ENCODE assay signal across 8 cellular contexts in genomic region chr13:51895906-51896888, GRCh38. TPM values are rescaled to one million over a fixed set of nuclear protein-coding genes. Genes with fewer than 3 reads are reported as not detected.
DNase-seq lines count a peak whose midpoint lies in the region; ATAC-seq and TF ChIP-seq lines count a peak whose summit lies in the region.

No MANE protein-coding gene starts in this region.

- no peak overlapping the region for H3K23ac ChIP-seq in H9 (ENCODE audit: insufficient read length, low read depth, low read length)

- H3K23me2 ChIP-seq in H9 (ENCODE audit: insufficient read length, low read depth, low read length, poor library complexity, severe bottlenecking), result no peaks in the 10 kb centered on the region

- no peak overlapping the region for H3K4me3 ChIP-seq in fibroblast of pulmonary artery (replicated peaks; ENCODE audit: low read depth, low read length)

- no peaks in the 10 kb centered on the region for H3K9me3 Mint-ChIP-seq in H9
- no peaks in the 10 kb centered on the region for H3K9me3 Mint-ChIP-seq in neural crest cell

- WGBS in H9 (ENCODE audit: extremely low coverage, insufficient read length, low lambda C conversion rate), result no CpG with 5 or more reads among the region's 9 CpGs

- H3K79me2 ChIP-seq in H9 (ENCODE audit: insufficient read depth, low read length), result no peaks in the 10 kb centered on the region

- H3K4me1 ChIP-seq in H9 (ENCODE audit: insufficient read depth, low read length), result no peaks in the 10 kb centered on the region

- H3K27me3 Mint-ChIP-seq in H9 (ENCODE audit: low read depth), result no peaks in the 10 kb centered on the region; the same call in none of the 2 replicates
- H3K27me3 Mint-ChIP-seq in neural crest cell (ENCODE audit: low read depth), result no peaks in the 10 kb centered on the region

- no peak overlapping the region for H3K4ac ChIP-seq in H9 (ENCODE audit: low read depth, low read length)

- DNase-seq in NCI-H1694 treated with DMSO at 0.1 percent for 48 hours (lab: John Stamatoyannopoulos, UW) (peak; percentile 13), NCI-H1694 (lab: John Stamatoyannopoulos, UW) (no peak), H9 (peak; percentile 68), NCI-H2171 treated with DMSO at 0.1 percent for 48 hours (lab: John Stamatoyannopoulos, UW) (peak; percentile 30), fibroblast of pulmonary artery (ENCODE audit: low read depth) (peak; percentile 77), neural crest cell (ENCODE audit: low read depth, low spot score) (peak; percentile 50)
- DNase-seq in activated CD8-positive, alpha-beta memory T cell treated with anti-CD3 and anti-CD28 coated beads, Interleukin-2, amount 50 U/mL, for 48 hours, result peak; percentile 57

- no peak overlapping the region for H4K91ac ChIP-seq in H9 (ENCODE audit: insufficient read length, low read depth, low read length)

- H2BK20ac ChIP-seq in H9 (ENCODE audit: low read depth, low read length, poor library complexity, severe bottlenecking), result no peak overlapping the region

- H3K4me3 Mint-ChIP-seq in H9 (no peak overlapping the region), neural crest cell (no peak overlapping the region)

- TF ChIP-seq CTCF in H9 (conservative IDR thresholded peaks at IDR 0.05), result peak; percentile 89
- peak; percentile 92 for TF ChIP-seq CTCF in fibroblast of pulmonary artery (IDR thresholded peaks at IDR 0.05; ENCODE audit: low read length, missing control alignments)
- peak; percentile 78 for TF ChIP-seq CTCF in neural crest cell (conservative IDR thresholded peaks at IDR 0.05)

- H2AFZ ChIP-seq in H9 (ENCODE audit: low read length), result no peak overlapping the region

- H2BK120ac ChIP-seq in H9 (ENCODE audit: low read depth, low read length, poor library complexity, severe bottlenecking), result no peak overlapping the region

- H3K18ac ChIP-seq in H9 (ENCODE audit: insufficient read length, low read depth, low read length), result no peak overlapping the region

- H3K9ac ChIP-seq in H9 (ENCODE audit: extremely low read depth, insufficient read length, low read length), result no peak overlapping the region

- H3K14ac ChIP-seq in H9 (ENCODE audit: insufficient read depth, low read length), result no peak overlapping the region

- H3K4me1 Mint-ChIP-seq in H9, result peaks cover 9 to 14% of the 10 kb centered on the region in 2 experiments
- peaks cover 16% of the 10 kb centered on the region for H3K4me1 Mint-ChIP-seq in neural crest cell

- no peak overlapping the region for H2AK5ac ChIP-seq in H9 (ENCODE audit: insufficient read length, low read length)

- no peaks in the 10 kb centered on the region for H3K79me1 ChIP-seq in H9 (ENCODE audit: insufficient read depth, low read depth, low read length, poor library complexity, severe bottlenecking)

- no peak overlapping the region for H4K5ac ChIP-seq in H9 (ENCODE audit: insufficient read length, low read depth, low read length)

- no peak overlapping the region for H3K27ac ChIP-seq in H9 (ENCODE audit: insufficient read length, low read depth, low read length)

- H3K9me3 ChIP-seq in H9 (ENCODE audit: control insufficient read depth, low read depth, low read length), result no peaks in the 10 kb centered on the region

- H4K20me1 ChIP-seq in H9 (ENCODE audit: control insufficient read depth, insufficient read depth, insufficient read length), result no peaks in the 10 kb centered on the region

- no peak overlapping the region for H2BK12ac ChIP-seq in H9 (ENCODE audit: insufficient read length, low read depth, low read length)

- no peak overlapping the region for H2BK15ac ChIP-seq in H9 (ENCODE audit: low read depth, low read length)

- no peak overlapping the region; a peak in 2 of 7 replicates for H3K27ac Mint-ChIP-seq in H9
- peak overlapping the region; percentile 36 for H3K27ac Mint-ChIP-seq in neural crest cell (ENCODE audit: unreplicated experiment)

- H3K4me2 ChIP-seq in H9 (ENCODE audit: insufficient read depth, insufficient read length, low read length), result no peak overlapping the region

- no peak overlapping the region for H4K8ac ChIP-seq in H9 (replicated peaks; ENCODE audit: insufficient read length, low read depth, low read length)

- no peaks in the 10 kb centered on the region; the same call in 1 of the 2 replicates for H3K27me3 ChIP-seq in H9 (ENCODE audit: insufficient read depth, low read length)

- H3K36me3 Mint-ChIP-seq in H9 (ENCODE audit: insufficient read depth in 1 of 3, low read depth in 3 of 3), result no peaks in the 10 kb centered on the region
- H3K36me3 Mint-ChIP-seq in neural crest cell (ENCODE audit: low read depth), result no peaks in the 10 kb centered on the region

- H2BK5ac ChIP-seq in H9 (ENCODE audit: insufficient read length, low read length), result no peak overlapping the region

- no peak for ATAC-seq in GM19324 (IDR thresholded peaks at IDR 0.05; ENCODE audit: low FRiP score, unreplicated experiment)

- H3K56ac ChIP-seq in H9 (ENCODE audit: insufficient read length, low read depth, low read length), result no peak overlapping the region

- H3T11ph ChIP-seq in H9 (ENCODE audit: low read length), result no peak overlapping the region

RNA-seq across cellular contexts. Expression of gene CCDC70, which starts 34.4 kb away (rescaled TPM):
- not detected in 2 replicates for total RNA-seq in H9 (2021)
- not detected in 2 replicates for total RNA-seq in neural crest cell

RNA-seq across cellular contexts. Expression of gene TMEM272, which starts 51.2 kb away (rescaled TPM):
- total RNA-seq in H9 (2021), result not detected in 2 replicates
- total RNA-seq in neural crest cell, result 0.26 TPM in 1 of 2 replicates, not detected in the other
